Comparison of ENCODE assay signal across 14 cellular contexts in genomic region chr10:26478061-26478460, GRCh38. TPM values are rescaled to one million over a fixed set of nuclear protein-coding genes. Genes with fewer than 3 reads are reported as not detected.
DNase-seq lines count a peak whose midpoint lies in the region; ATAC-seq and TF ChIP-seq lines count a peak whose summit lies in the region.
"Had no signal": no experiment of that assay in that cellular context is flagged by ENCODE, and none has a peak within 500 bp of the region (broad histone marks: within the 10 kb centered on the region; RNA-seq: fewer than 3 reads in every experiment).

No MANE protein-coding gene starts in this region.

- DNase-seq in NCI-H2171 treated with DMSO at 0.1 percent for 48 hours (lab: John Stamatoyannopoulos, UW) (peak; percentile 6), NCI-H2171 (lab: John Stamatoyannopoulos, UW) (no peak), substantia nigra (lab: John Stamatoyannopoulos, UW) (no peak), DMS153 (lab: John Stamatoyannopoulos, UW) (no peak)
- DNase-seq in activated CD4-positive, alpha-beta memory T cell treated with anti-CD3 and anti-CD28 coated beads, Interleukin-2, amount 10 ng/mL, durations not matched to agents 7 days and 5 days, result no peak
- DNase-seq in naive thymus-derived CD4-positive, alpha-beta T cell, result no peak
- DNase-seq: hypothalamus, left colon, MG63, NCI-H2029 treated with DMSO at 0.1 percent for 48 hours had no signal

- H3K27ac ChIP-seq in HEK293 (ENCODE audit: extremely low read depth, low read depth, low read length), result no peak overlapping the region
- H3K27ac ChIP-seq in naive thymus-derived CD4-positive, alpha-beta T cell (ENCODE audit: low read depth, low read length), result peak overlapping the region; percentile 53
- no peak overlapping the region for H3K27ac ChIP-seq in substantia nigra (ENCODE audit: low read depth, low read length, poor library complexity, severe bottlenecking)
- H3K27ac ChIP-seq: RWPE1 had no signal

- no peaks in the 10 kb centered on the region for H3K9me3 ChIP-seq in HEK293 (ENCODE audit: control insufficient read depth, insufficient read depth, low read depth, low read length)
- H3K9me3 ChIP-seq in naive thymus-derived CD4-positive, alpha-beta T cell (ENCODE audit: control insufficient read depth in 2 of 3, low read length in 3 of 3), result no peaks in the 10 kb centered on the region
- H3K9me3 ChIP-seq: MG63 had no signal

- H3K4me3 ChIP-seq in HEK293 (ENCODE audit: low read depth, low read length), result no peak overlapping the region
- H3K4me3 ChIP-seq in naive thymus-derived CD4-positive, alpha-beta T cell (ENCODE audit: low read length), result no peak overlapping the region
- H3K4me3 ChIP-seq: MG63 had no signal

- H3K27me3 Mint-ChIP-seq in activated CD4-positive, alpha-beta memory T cell treated with anti-CD3 and anti-CD28 coated beads, Interleukin-2, amount 10 ng/mL, durations not matched to agents 7 days and 5 days, result no peaks in the 10 kb centered on the region
- no peaks in the 10 kb centered on the region for H3K27me3 Mint-ChIP-seq in naive thymus-derived CD4-positive, alpha-beta T cell

- ATAC-seq in naive thymus-derived CD4-positive, alpha-beta T cell, result no peak
- no peak for ATAC-seq in HG02798 (IDR thresholded peaks at IDR 0.05; ENCODE audit: poor library complexity, unreplicated experiment)
- ATAC-seq: left colon had no signal

- no peaks in the 10 kb centered on the region for H3K27me3 ChIP-seq in naive thymus-derived CD4-positive, alpha-beta T cell (ENCODE audit: control insufficient read depth in 2 of 2, insufficient read depth in 2 of 2, low read length in 2 of 2)
- H3K27me3 ChIP-seq: MG63 had no signal

- no peaks in the 10 kb centered on the region for H3K9me3 Mint-ChIP-seq in activated CD4-positive, alpha-beta memory T cell treated with anti-CD3 and anti-CD28 coated beads, Interleukin-2, amount 10 ng/mL, durations not matched to agents 7 days and 5 days
- no peaks in the 10 kb centered on the region for H3K9me3 Mint-ChIP-seq in naive thymus-derived CD4-positive, alpha-beta T cell

- POLR2A ChIA-PET in HEK293 (lab: Yijun Ruan, JAX), result no interaction called here
- POLR2A ChIA-PET in activated CD4-positive, alpha-beta memory T cell treated with anti-CD3 and anti-CD28 coated beads, Interleukin-2, amount 10 ng/mL, durations not matched to agents 7 days and 5 days (lab: Charles Lee), result interaction anchor here (1.5 kb wide), 1 partner anchor 40 kb away, joined by 5 read pairs; the partner anchor contains the start of gene APBB1IP
- POLR2A ChIA-PET in naive thymus-derived CD4-positive, alpha-beta T cell (lab: Charles Lee), result interaction anchor here (0.6 to 2.4 kb wide), 6 partner anchors 10 to 312 kb away, joined by 3 to 8 read pairs (median 4); partner anchors contain the start of gene APBB1IP

- peaks cover 42% of the 10 kb centered on the region for H3K36me3 Mint-ChIP-seq in activated CD4-positive, alpha-beta memory T cell treated with anti-CD3 and anti-CD28 coated beads, Interleukin-2, amount 10 ng/mL, durations not matched to agents 7 days and 5 days (ENCODE audit: low read depth)
- H3K36me3 Mint-ChIP-seq in naive thymus-derived CD4-positive, alpha-beta T cell, result peaks cover 3 to 37% (median 21%) of the 10 kb centered on the region in 5 donors

- H3K4me3 Mint-ChIP-seq in activated CD4-positive, alpha-beta memory T cell treated with anti-CD3 and anti-CD28 coated beads, Interleukin-2, amount 10 ng/mL, durations not matched to agents 7 days and 5 days, result no peak overlapping the region
- H3K4me3 Mint-ChIP-seq in naive thymus-derived CD4-positive, alpha-beta T cell, result peak overlapping the region; percentile 47 to 89 (median 68)

- no peak for TF ChIP-seq CTCF in HEK293 (tag by site-specific recombination; IDR thresholded peaks at IDR 0.05)

- H3K36me3 ChIP-seq in HEK293 (ENCODE audit: control insufficient read depth in 2 of 2, insufficient read depth in 1 of 2, low read length in 2 of 2), result no peaks in the 10 kb centered on the region
- peaks cover 0 to 4% (median 0%) of the 10 kb centered on the region in 3 experiments for H3K36me3 ChIP-seq in naive thymus-derived CD4-positive, alpha-beta T cell (ENCODE audit: control insufficient read depth in 2 of 3, insufficient read depth in 3 of 3, low read length in 3 of 3)
- H3K36me3 ChIP-seq: MG63 had no signal

- H3K4me1 ChIP-seq in HEK293 (ENCODE audit: control insufficient read depth, insufficient read depth, low read length), result no peaks in the 10 kb centered on the region
- H3K4me1 ChIP-seq in naive thymus-derived CD4-positive, alpha-beta T cell (ENCODE audit: control insufficient read depth in 2 of 2, insufficient read depth in 2 of 2, low read length in 2 of 2), result peaks cover 81 to 83% of the 10 kb centered on the region in 2 donors

- peaks cover 75% of the 10 kb centered on the region for H3K4me1 Mint-ChIP-seq in activated CD4-positive, alpha-beta memory T cell treated with anti-CD3 and anti-CD28 coated beads, Interleukin-2, amount 10 ng/mL, durations not matched to agents 7 days and 5 days
- H3K4me1 Mint-ChIP-seq in naive thymus-derived CD4-positive, alpha-beta T cell, result peaks cover 57 to 88% (median 75%) of the 10 kb centered on the region in 7 donors

- intact Hi-C loops in naive thymus-derived CD4-positive, alpha-beta T cell (cut with micrococcal nuclease), result no loop called here

- CTCF ChIA-PET in HEK293 (lab: Yijun Ruan, JAX), result no interaction called here
- CTCF ChIA-PET in activated CD4-positive, alpha-beta memory T cell treated with anti-CD3 and anti-CD28 coated beads, Interleukin-2, amount 10 ng/mL, durations not matched to agents 7 days and 5 days (lab: Charles Lee), result no interaction called here
- CTCF ChIA-PET in naive thymus-derived CD4-positive, alpha-beta T cell (lab: Charles Lee), result interaction anchor here (0.7 kb wide), 1 partner anchor 248 kb away, joined by 3 read pairs; no protein-coding TSS in a partner anchor

- peak overlapping the region; percentile 80 for H3K27ac Mint-ChIP-seq in activated CD4-positive, alpha-beta memory T cell treated with anti-CD3 and anti-CD28 coated beads, Interleukin-2, amount 10 ng/mL, durations not matched to agents 7 days and 5 days
- peak overlapping the region; percentile 80 to 98 (median 93) for H3K27ac Mint-ChIP-seq in naive thymus-derived CD4-positive, alpha-beta T cell

TF ChIP-seq in HEK293, 187 proteins besides CTCF, POLR2A, EP300 and RAD21:
- no peak for TF ChIP-seq BCL11B (tag by site-specific recombination; IDR thresholded peaks at IDR 0.05; ENCODE audit: low read depth)
- 0 out of 2 replicates have a peak, but pooled peaks have one; percentile 13 for TF ChIP-seq ZFHX2 (tag by site-specific recombination; conservative IDR thresholded peaks at IDR 0.05)
- TF ChIP-seq EGR2 (tag by site-specific recombination; IDR thresholded peaks at IDR 0.05; ENCODE audit: low read depth), result peak; percentile 43; the same call in 1 of the 2 replicates
TF ChIP-seq in HEK293: peak in this region for 2.

RNA-seq across cellular contexts. Expression of gene APBB1IP, which starts 39.9 kb away (rescaled TPM):
- 10 to 100 TPM; 80.9 to 82.2 TPM for total RNA-seq in activated CD4-positive, alpha-beta memory T cell treated with anti-CD3 and anti-CD28 coated beads, Interleukin-2, amount 10 ng/mL, durations not matched to agents 7 days and 5 days
- total RNA-seq in naive thymus-derived CD4-positive, alpha-beta T cell, result 100 to 1,000 TPM in 1 of 5 experiments, 10 to 100 TPM in 4; 64.7 to 101 (median 88.0) TPM
- polyA plus RNA-seq in naive thymus-derived CD4-positive, alpha-beta T cell, result 10 to 100 TPM; 60.2 to 70.5 TPM
- total RNA-seq: A172 had no signal
